9 cellular contexts compared by ENCODE assay signal in genomic region chr2:6999161-6999877, GRCh38.
DNase-seq lines count a peak whose midpoint lies in the region; ATAC-seq lines count a peak whose summit lies in the region.
"Had no signal": no experiment of that assay in that cellular context is flagged by ENCODE, and none has a peak within 500 bp of the region (broad histone marks: within the 10 kb centered on the region; RNA-seq: fewer than 3 reads in every experiment).

No MANE protein-coding gene starts in this region.

- H3K27me3 Mint-ChIP-seq in naive B cell = peaks cover 0 to 6% (median 0%) of the 10 kb centered on the region in 3 donors

- H3K9me3 Mint-ChIP-seq in naive B cell = no peaks in the 10 kb centered on the region

- H3K4me1 Mint-ChIP-seq in naive B cell = peaks cover 31 to 47% (median 34%) of the 10 kb centered on the region in 3 donors

- H3K4me3 Mint-ChIP-seq in naive B cell = peak overlapping the region in 7 of 8 donors; percentile 48 to 90 (median 77)

- H3K36me3 Mint-ChIP-seq in naive B cell = no peaks in the 10 kb centered on the region

- ATAC-seq in GM18520 (IDR thresholded peaks at IDR 0.05; ENCODE audit: unreplicated experiment) (peak; percentile 67), GM21619 (IDR thresholded peaks at IDR 0.05; ENCODE audit: unreplicated experiment) (peak; percentile 91), HG03469 (IDR thresholded peaks at IDR 0.05; ENCODE audit: unreplicated experiment) (peak; percentile 81), naive B cell (ENCODE audit: low read depth in 2 of 2) (peak; percentile 76 to 88)

- no peak for DNase-seq in naive B cell
- DNase-seq in NCI-H2029 treated with DMSO at 0.1 percent for 48 hours (lab: John Stamatoyannopoulos, UW) = no peak
- DNase-seq in D341Med (ENCODE audit: low spot score) = no peak
- DNase-seq in NCI-H1092 (lab: John Stamatoyannopoulos, UW) = no peak
- no peak for DNase-seq in COR-L47 (lab: John Stamatoyannopoulos, UW)
- DNase-seq: SHP77 had no signal

- peak overlapping the region in 4 of 6 donors; percentile 16 to 96 (median 76) for H3K27ac Mint-ChIP-seq in naive B cell
